In genomic region chr1:3184666-3185065, GRCh38 we compare ENCODE assay signal across 25 cellular contexts.
"Had no signal": no experiment of that assay in that cellular context is flagged by ENCODE, and none has a peak within 500 bp of the region (broad histone marks: within the 10 kb centered on the region; RNA-seq: fewer than 3 reads in every experiment).

No MANE protein-coding gene starts in this region.

- H3K27me3 ChIP-seq: upper lobe of left lung, vagina had no signal

- ATAC-seq: gastrocnemius medialis; heart right ventricle; left lobe of liver; lower lobe of right lung; natural killer cell treated with Interleukin-12 subunit alpha and Interleukin-12 subunit beta and Interleukin-15 and Interleukin-18, amount 100 ng/mL, for 72 hours; sciatic nerve; stimulated activated naive B cell treated with anti-CD40 and anti-IgM and Interleukin-4, amounts not matched to agents 10 μg/mL and 1 μg/mL and 100 μg/mL, for 72 hours; stimulated activated naive CD8-positive, alpha-beta T cell treated with anti-CD3 and anti-CD28 coated beads, Interleukin-15, amount 100 ng/mL, for 72 hours had no signal

- DNase-seq: cortex of kidney; dorsolateral prefrontal cortex; effector CD8-positive, alpha-beta T cell; gastrocnemius medialis; heart right ventricle; hypothalamus; lower lobe of right lung; mesenchymal stem cell; midbrain; spleen; stimulated activated CD4-positive, alpha-beta T cell treated with anti-CD3 and anti-CD28 coated beads, Interleukin-15, amount 100 ng/mL, for 24 hours; stimulated activated CD4-positive, alpha-beta T cell treated with anti-CD3 and anti-CD28 coated beads, Interleukin-1b, Interleukin-23, amount 100 ng/mL, for 48 hours; stimulated activated CD4-positive, alpha-beta T cell treated with anti-CD3 and anti-CD28 coated beads, Interleukin-4, amount 100 ng/mL, for 4 hours; stimulated activated naive B cell treated with anti-CD40 and anti-IgM and Interleukin-4, amounts not matched to agents 10 μg/mL and 1 μg/mL and 100 μg/mL, for 72 hours; stimulated activated naive CD8-positive, alpha-beta T cell treated with anti-CD3 and anti-CD28 coated beads, Interleukin-15, amount 100 ng/mL, for 72 hours; substantia nigra had no signal

- H3K9me3 Mint-ChIP-seq: natural killer cell treated with Interleukin-12 subunit alpha and Interleukin-12 subunit beta and Interleukin-15 and Interleukin-18, amount 100 ng/mL, for 72 hours; stimulated activated naive B cell treated with anti-CD40 and anti-IgM and Interleukin-4, amounts not matched to agents 10 μg/mL and 1 μg/mL and 100 μg/mL, for 72 hours; stimulated activated naive CD8-positive, alpha-beta T cell treated with anti-CD3 and anti-CD28 coated beads, Interleukin-15, amount 100 ng/mL, for 72 hours had no signal

- H3K36me3 ChIP-seq: esophagus muscularis mucosa, gastrocnemius medialis, heart right ventricle, lower lobe of right lung, neutrophil, spleen, upper lobe of left lung, vagina had no signal

- H3K27ac Mint-ChIP-seq: natural killer cell treated with Interleukin-12 subunit alpha and Interleukin-12 subunit beta and Interleukin-15 and Interleukin-18, amount 100 ng/mL, for 72 hours; stimulated activated naive B cell treated with anti-CD40 and anti-IgM and Interleukin-4, amounts not matched to agents 10 μg/mL and 1 μg/mL and 100 μg/mL, for 72 hours; stimulated activated naive CD8-positive, alpha-beta T cell treated with anti-CD3 and anti-CD28 coated beads, Interleukin-15, amount 100 ng/mL, for 72 hours had no signal

- FAIRE-seq: islet of Langerhans had no signal

- H3K9me3 ChIP-seq: esophagus muscularis mucosa, gastrocnemius medialis, heart right ventricle, lower lobe of right lung, spleen, upper lobe of left lung, vagina had no signal

- H3K4me1 Mint-ChIP-seq: stimulated activated naive B cell treated with anti-CD40 and anti-IgM and Interleukin-4, amounts not matched to agents 10 μg/mL and 1 μg/mL and 100 μg/mL, for 72 hours; stimulated activated naive CD8-positive, alpha-beta T cell treated with anti-CD3 and anti-CD28 coated beads, Interleukin-15, amount 100 ng/mL, for 72 hours had no signal

- H3K4me3 ChIP-seq: dorsolateral prefrontal cortex, esophagus muscularis mucosa, gastrocnemius medialis, heart right ventricle, lower lobe of right lung, spleen, upper lobe of left lung, vagina had no signal

- H3K36me3 Mint-ChIP-seq: natural killer cell treated with Interleukin-12 subunit alpha and Interleukin-12 subunit beta and Interleukin-15 and Interleukin-18, amount 100 ng/mL, for 72 hours; stimulated activated naive B cell treated with anti-CD40 and anti-IgM and Interleukin-4, amounts not matched to agents 10 μg/mL and 1 μg/mL and 100 μg/mL, for 72 hours had no signal

- H3K4me3 Mint-ChIP-seq: natural killer cell treated with Interleukin-12 subunit alpha and Interleukin-12 subunit beta and Interleukin-15 and Interleukin-18, amount 100 ng/mL, for 72 hours; stimulated activated naive B cell treated with anti-CD40 and anti-IgM and Interleukin-4, amounts not matched to agents 10 μg/mL and 1 μg/mL and 100 μg/mL, for 72 hours; stimulated activated naive CD8-positive, alpha-beta T cell treated with anti-CD3 and anti-CD28 coated beads, Interleukin-15, amount 100 ng/mL, for 72 hours had no signal

- H3K27ac ChIP-seq: epithelial cell of prostate, esophagus muscularis mucosa, gastrocnemius medialis, heart right ventricle, lower lobe of right lung, neutrophil, spleen, upper lobe of left lung, vagina had no signal

- H3K4me1 ChIP-seq: gastrocnemius medialis, spleen, vagina had no signal
